Comparison of ENCODE assay signal across 31 cellular contexts in the genomic region with DNA sequence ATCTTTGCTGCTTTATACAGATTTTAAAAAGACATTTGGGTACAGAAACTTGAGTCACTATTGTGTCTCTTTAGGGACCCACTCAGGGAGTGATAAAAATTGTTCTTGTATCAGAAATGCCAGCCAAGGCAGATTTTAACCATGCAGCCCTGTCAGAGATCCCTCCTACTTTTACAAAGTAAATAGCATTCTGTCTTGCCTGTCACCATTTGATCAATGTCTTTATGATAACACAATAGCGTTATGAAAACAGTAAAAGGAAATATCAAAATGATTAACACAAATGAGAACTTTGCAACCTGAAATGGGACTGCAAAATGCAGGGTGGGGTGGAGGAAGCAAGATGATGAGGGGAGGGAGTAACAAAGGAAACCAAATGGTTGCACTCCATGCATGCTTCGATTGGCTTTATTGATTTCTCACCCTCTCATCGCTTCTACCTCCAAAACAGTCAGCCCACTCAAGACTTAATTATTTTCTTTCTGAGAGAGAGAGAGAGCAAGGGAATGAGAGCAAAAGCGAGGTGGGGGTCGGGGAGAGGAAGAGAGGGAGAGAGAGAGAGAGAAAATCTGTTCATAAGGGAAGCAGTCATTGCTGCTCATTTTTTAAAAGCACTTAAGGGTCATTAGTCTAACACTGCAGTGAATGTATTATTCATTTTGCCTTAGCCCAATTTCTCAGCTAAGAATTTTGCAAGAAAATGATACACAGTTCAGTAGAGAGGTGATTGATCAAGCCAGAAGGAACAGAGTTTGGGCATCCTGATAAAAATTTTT.
DNase-seq lines count a peak whose midpoint lies in the region; ATAC-seq, FAIRE-seq and TF ChIP-seq lines count a peak whose summit lies in the region.
"Had no signal": no experiment of that assay in that cellular context is flagged by ENCODE, and none has a peak within 500 bp of the region (broad histone marks: within the 10 kb centered on the region; RNA-seq: fewer than 3 reads in every experiment).

No MANE protein-coding gene starts in this region.

- TF ChIP-seq RAD21 in H1 (IDR thresholded peaks at IDR 0.05 in 1 of 2, conservative IDR thresholded peaks at IDR 0.05 in 1 of 2; ENCODE audit: low read depth in 2 of 2, low read length in 2 of 2) (no peak), neural cell (conservative IDR thresholded peaks at IDR 0.05) (no peak)

- H3K14ac ChIP-seq in H9 (ENCODE audit: insufficient read depth, low read length), result no peak overlapping the region
- no peak overlapping the region for H3K14ac ChIP-seq in H1 (ENCODE audit: insufficient read length)

- peaks cover 31 to 34% of the 10 kb centered on the region in 2 experiments for H3K4me1 Mint-ChIP-seq in H9
- H3K4me1 Mint-ChIP-seq in activated T-cell treated with anti-CD3 and anti-CD28 coated beads, Interleukin-2, amount 50 U/mL, for 24 hours (ENCODE audit: low read depth), result no peaks in the 10 kb centered on the region
- H3K4me1 Mint-ChIP-seq in CD8-positive, alpha-beta T cell (ENCODE audit: low read depth), result no peaks in the 10 kb centered on the region
- H3K4me1 Mint-ChIP-seq: activated naive CD8-positive, alpha-beta T cell treated with anti-CD3 and anti-CD28 coated beads, Interleukin-2, amount 50 U/mL, for 24 hours; B cell; CD8-positive, alpha-beta memory T cell; central memory CD8-positive, alpha-beta T cell; naive thymus-derived CD8-positive, alpha-beta T cell had no signal

- H3K9ac ChIP-seq in H9 (ENCODE audit: extremely low read depth, insufficient read length, low read length), result no peak overlapping the region
- no peak overlapping the region for H3K9ac ChIP-seq in H1 (replicated peaks in 1 of 4; ENCODE audit: extremely low read depth in 1 of 4, low read depth in 3 of 4, low read length in 3 of 4)
- H3K9ac ChIP-seq in neural cell (ENCODE audit: low read length), result no peak overlapping the region
- H3K9ac ChIP-seq: KMS-11, parathyroid adenoma had no signal

- no peak overlapping the region for H2BK12ac ChIP-seq in H9 (ENCODE audit: insufficient read length, low read depth, low read length)
- H2BK12ac ChIP-seq in H1 (ENCODE audit: low read depth, low read length), result no peak overlapping the region

- intact Hi-C loops in CD8-positive, alpha-beta T cell (cut with DNase I, micrococcal nuclease), result no loop called here

- H2BK120ac ChIP-seq in H9 (ENCODE audit: low read depth, low read length, poor library complexity, severe bottlenecking), result no peak overlapping the region
- no peak overlapping the region for H2BK120ac ChIP-seq in H1 (replicated peaks; ENCODE audit: low read depth, low read length)

- H4K91ac ChIP-seq in H9 (ENCODE audit: insufficient read length, low read depth, low read length) (no peak overlapping the region), H1 (replicated peaks; ENCODE audit: insufficient read length, low read length) (no peak overlapping the region)

- H3K9me3 ChIP-seq in H9 (ENCODE audit: control insufficient read depth, low read depth, low read length) (no peaks in the 10 kb centered on the region), H1 (ENCODE audit: insufficient read depth in 2 of 2, low read depth in 1 of 2, low read length in 1 of 2) (no peaks in the 10 kb centered on the region), neural cell (ENCODE audit: low read length) (no peaks in the 10 kb centered on the region)
- H3K9me3 ChIP-seq in CD8-positive, alpha-beta T cell (ENCODE audit: low read length), result no peaks in the 10 kb centered on the region
- H3K9me3 ChIP-seq: right lobe of liver, transverse colon had no signal

- H2AK5ac ChIP-seq in H9 (ENCODE audit: insufficient read length, low read length), result no peak overlapping the region
- no peak overlapping the region for H2AK5ac ChIP-seq in H1 (ENCODE audit: low read depth, low read length)

- peak overlapping the region in 2 of 3 experiments; percentile 13 to 57; a peak in 2 of 7 replicates for H3K27ac Mint-ChIP-seq in H9
- no peak overlapping the region for H3K27ac Mint-ChIP-seq in activated T-cell treated with anti-CD3 and anti-CD28 coated beads, Interleukin-2, amount 50 U/mL, for 24 hours
- H3K27ac Mint-ChIP-seq in CD8-positive, alpha-beta T cell, result no peak overlapping the region
- H3K27ac Mint-ChIP-seq: activated naive CD8-positive, alpha-beta T cell treated with anti-CD3 and anti-CD28 coated beads, Interleukin-2, amount 50 U/mL, for 24 hours; B cell; CD8-positive, alpha-beta memory T cell; naive thymus-derived CD8-positive, alpha-beta T cell; T-helper 2 cell treated with Interferon-gamma antibody and Interleukin-4, amounts not matched to agents 5 μg/mL and 100 μg/mL, for 36 hours had no signal

- H3K4ac ChIP-seq in H9 (ENCODE audit: low read depth, low read length), result no peak overlapping the region
- H3K4ac ChIP-seq in H1 (replicated peaks; ENCODE audit: insufficient read length, low read depth, low read length), result no peak overlapping the region

- TF ChIP-seq CTCF in H9 (conservative IDR thresholded peaks at IDR 0.05) (no peak), H1 (IDR thresholded peaks at IDR 0.05; ENCODE audit: control extremely low read depth in 1 of 3, insufficient read depth in 1 of 3, low read depth in 1 of 3, low read length in 3 of 3) (no peak), neural cell (IDR thresholded peaks at IDR 0.05; ENCODE audit: poor library complexity, severe bottlenecking) (no peak)
- no peak for TF ChIP-seq CTCF in CD8-positive, alpha-beta T cell (IDR thresholded peaks at IDR 0.05)

- POLR2A ChIA-PET in H1 (lab: Charles Lee; ENCODE audit: partially characterized antibody), result no interaction called here
- POLR2A ChIA-PET in CD8-positive, alpha-beta T cell (lab: Charles Lee), result no interaction called here

- peaks cover 0 to 9% (median 0%) of the 10 kb centered on the region in 3 experiments; a peak in 3 of 7 replicates for H3K36me3 Mint-ChIP-seq in H9 (ENCODE audit: insufficient read depth in 1 of 3, low read depth in 3 of 3)
- no peaks in the 10 kb centered on the region for H3K36me3 Mint-ChIP-seq in activated T-cell treated with anti-CD3 and anti-CD28 coated beads, Interleukin-2, amount 50 U/mL, for 24 hours (ENCODE audit: low read depth)
- H3K36me3 Mint-ChIP-seq in CD8-positive, alpha-beta T cell, result no peaks in the 10 kb centered on the region
- H3K36me3 Mint-ChIP-seq: CD8-positive, alpha-beta memory T cell; naive thymus-derived CD8-positive, alpha-beta T cell had no signal

- no peak overlapping the region for H2BK15ac ChIP-seq in H9 (ENCODE audit: low read depth, low read length)
- H2BK15ac ChIP-seq in H1 (ENCODE audit: low read length), result no peak overlapping the region

- H3K23ac ChIP-seq in H9 (ENCODE audit: insufficient read length, low read depth, low read length) (no peak overlapping the region), H1 (ENCODE audit: insufficient read length) (no peak overlapping the region)

- H3K79me1 ChIP-seq in H9 (ENCODE audit: insufficient read depth, low read depth, low read length, poor library complexity, severe bottlenecking) (no peaks in the 10 kb centered on the region), H1 (ENCODE audit: low read depth, low read length) (no peaks in the 10 kb centered on the region)

- TF ChIP-seq EP300 in H1 (IDR thresholded peaks at IDR 0.05; ENCODE audit: borderline replicate concordance in 1 of 2, low read depth in 2 of 2, low read length in 2 of 2) (no peak), neural cell (conservative IDR thresholded peaks at IDR 0.05; ENCODE audit: poor library complexity, severe bottlenecking) (peak; percentile 26)

- no peak overlapping the region for H3K18ac ChIP-seq in H9 (ENCODE audit: insufficient read length, low read depth, low read length)
- H3K18ac ChIP-seq in H1 (ENCODE audit: extremely low read depth, low read length), result no peak overlapping the region

- no peaks in the 10 kb centered on the region for H3K27me3 ChIP-seq in H9 (ENCODE audit: insufficient read depth, low read length)
- H3K27me3 ChIP-seq in H1 (replicated peaks in 1 of 4; ENCODE audit: control insufficient read depth in 3 of 4, extremely low read depth in 1 of 4, insufficient read depth in 3 of 4, low read length in 3 of 4), result no peaks in the 10 kb centered on the region
- no peaks in the 10 kb centered on the region for H3K27me3 ChIP-seq in neural cell (ENCODE audit: insufficient read depth, low read depth, low read length)
- H3K27me3 ChIP-seq in CD8-positive, alpha-beta T cell (ENCODE audit: insufficient read depth, low read length), result no peaks in the 10 kb centered on the region
- H3K27me3 ChIP-seq: right lobe of liver, transverse colon had no signal

- H2AFZ ChIP-seq in H9 (ENCODE audit: low read length) (peak overlapping the region; percentile 56), H1 (ENCODE audit: low read length) (0 out of 2 replicates have a peak overlapping the region, but pooled peaks have one; percentile 10), neural cell (ENCODE audit: low read depth, low read length) (no peak overlapping the region)
- H2AFZ ChIP-seq: parathyroid adenoma, PC-9 had no signal

- H4K8ac ChIP-seq in H9 (replicated peaks; ENCODE audit: insufficient read length, low read depth, low read length) (no peak overlapping the region), H1 (ENCODE audit: extremely low read depth, insufficient read depth, low read length) (no peak overlapping the region)

- no peak overlapping the region for H2BK20ac ChIP-seq in H9 (ENCODE audit: low read depth, low read length, poor library complexity, severe bottlenecking)
- H2BK20ac ChIP-seq in H1 (ENCODE audit: low read length), result no peak overlapping the region

- H3K4me2 ChIP-seq in H9 (ENCODE audit: insufficient read depth, insufficient read length, low read length) (no peak overlapping the region), H1 (ENCODE audit: insufficient read depth in 1 of 2, low read depth in 2 of 2, low read length in 2 of 2) (peak overlapping the region; percentile 19 to 33; a peak in 2 of 4 replicates), neural cell (ENCODE audit: low read length) (peak overlapping the region; percentile 3)
- H3K4me2 ChIP-seq: KMS-11, PC-9 had no signal

- H3K9me2 ChIP-seq in neural cell (ENCODE audit: insufficient read depth, low read length), result no peaks in the 10 kb centered on the region

- no peaks in the 10 kb centered on the region; the same call in 1 of the 2 replicates for H3K27me3 Mint-ChIP-seq in H9 (ENCODE audit: low read depth)
- no peaks in the 10 kb centered on the region for H3K27me3 Mint-ChIP-seq in activated T-cell treated with anti-CD3 and anti-CD28 coated beads, Interleukin-2, amount 50 U/mL, for 24 hours
- no peaks in the 10 kb centered on the region for H3K27me3 Mint-ChIP-seq in CD8-positive, alpha-beta T cell (ENCODE audit: low read depth)
- H3K27me3 Mint-ChIP-seq: activated naive CD8-positive, alpha-beta T cell treated with anti-CD3 and anti-CD28 coated beads, Interleukin-2, amount 50 U/mL, for 24 hours; B cell; CD8-positive, alpha-beta memory T cell; central memory CD8-positive, alpha-beta T cell had no signal

- WGBS in H9 (ENCODE audit: extremely low coverage, insufficient read length, low lambda C conversion rate), result no CpG with 5 or more reads among the region's 5 CpGs
- 53% methylated on average over 5 of the region's 5 CpGs; no CpG with 5 or more reads in 1 of the 2 experiments for WGBS in H1 (ENCODE audit: extremely low coverage in 1 of 2, insufficient coverage in 1 of 2, insufficient read length in 1 of 2, insufficient replicate concordance in 2 of 2, low coverage in 1 of 2, low lambda C conversion rate in 2 of 2, missing lambda C conversion rate in 1 of 2), 2 experiments

- DNase-seq in H9 (no peak), NCI-H146 treated with DMSO at 0.1 percent for 48 hours (lab: John Stamatoyannopoulos, UW; ENCODE audit: unreplicated experiment) (peak; percentile 51), H1 (ENCODE audit: low read depth in 1 of 2, low spot score in 2 of 2) (no peak), Kasumi-1 (lab: John Stamatoyannopoulos, UW) (no peak), pons (ENCODE audit: low spot score) (no peak)
- DNase-seq in activated T-cell treated with anti-CD3 and anti-CD28 coated beads, Interleukin-2, amount 50 U/mL, for 24 hours, result no peak
- DNase-seq in CD8-positive, alpha-beta T cell, result no peak
- DNase-seq: activated CD4-positive, alpha-beta T cell treated with anti-CD3 and anti-CD28 coated beads for 4 hours; activated naive CD8-positive, alpha-beta T cell treated with anti-CD3 and anti-CD28 coated beads, Interleukin-2, amount 50 U/mL, for 24 hours; activated T-cell treated with anti-CD3 and anti-CD28 coated beads, Interleukin-2, amount 50 U/mL, for 48 hours; CD8-positive, alpha-beta memory T cell; HCEC 1CT; midbrain; naive thymus-derived CD8-positive, alpha-beta T cell; NCI-H2029; NCI-H510A; NK-92 treated with Interleukin-12 subunit alpha and Interleukin-12 subunit beta, amount 100 ng/mL, for 24 hours; PC-9; right lobe of liver; Right ventricle myocardium superior; stimulated activated CD4-positive, alpha-beta T cell treated with anti-CD3 and anti-CD28 coated beads, Interleukin-2, amount 100 ng/mL, for 48 hours; transverse colon had no signal

- TF ChIP-seq POLR2A in H1 (IDR thresholded peaks at IDR 0.05; ENCODE audit: control extremely low read depth in 1 of 2, low read depth in 2 of 2, low read length in 2 of 2), result no peak

- no peak overlapping the region for H3T11ph ChIP-seq in H9 (ENCODE audit: low read length)

- no peak overlapping the region for H2BK5ac ChIP-seq in H9 (ENCODE audit: insufficient read length, low read length)
- no peak overlapping the region for H2BK5ac ChIP-seq in H1 (ENCODE audit: low read depth, low read length)

- CTCF ChIA-PET in H1 (lab: Charles Lee; ENCODE audit: partially characterized antibody), result interaction anchor here (0.7 to 1.0 kb wide), 2 partner anchors 8 to 572 kb away, joined by 3 read pairs; no protein-coding TSS in a partner anchor
- CTCF ChIA-PET in CD8-positive, alpha-beta T cell (lab: Charles Lee), result no interaction called here

- no peak for FAIRE-seq in H1 (lab: Jason Lieb, UNC)
- FAIRE-seq: G401.6, keratinocyte had no signal

- H3K27ac ChIP-seq in H9 (ENCODE audit: insufficient read length, low read depth, low read length), result no peak overlapping the region
- H3K27ac ChIP-seq in H1 (ENCODE audit: low read depth, low read length), result no peak overlapping the region
- H3K27ac ChIP-seq in neural cell (ENCODE audit: low read length), result peak overlapping the region; percentile 46
- no peak overlapping the region for H3K27ac ChIP-seq in CD8-positive, alpha-beta T cell (ENCODE audit: low read depth, low read length)
- H3K27ac ChIP-seq: KMS-11, parathyroid adenoma, PC-9, right lobe of liver, transverse colon, VCaP had no signal

- ATAC-seq in CD8-positive, alpha-beta T cell, result no peak
- ATAC-seq: activated naive CD8-positive, alpha-beta T cell treated with anti-CD3 and anti-CD28 coated beads, Interleukin-2, amount 50 U/mL, for 24 hours; naive thymus-derived CD8-positive, alpha-beta T cell; right lobe of liver had no signal

- H3K23me2 ChIP-seq in H9 (ENCODE audit: insufficient read length, low read depth, low read length, poor library complexity, severe bottlenecking) (no peaks in the 10 kb centered on the region), H1 (ENCODE audit: low read depth, low read length) (no peaks in the 10 kb centered on the region)

- H3K4me3 Mint-ChIP-seq in H9, result no peak overlapping the region; a peak in 2 of 5 replicates
- H3K4me3 Mint-ChIP-seq in activated T-cell treated with anti-CD3 and anti-CD28 coated beads, Interleukin-2, amount 50 U/mL, for 24 hours, result no peak overlapping the region
- no peak overlapping the region for H3K4me3 Mint-ChIP-seq in CD8-positive, alpha-beta T cell
- H3K4me3 Mint-ChIP-seq: activated naive CD8-positive, alpha-beta T cell treated with anti-CD3 and anti-CD28 coated beads, Interleukin-2, amount 50 U/mL, for 24 hours; B cell; CD8-positive, alpha-beta memory T cell; central memory CD8-positive, alpha-beta T cell; naive thymus-derived CD8-positive, alpha-beta T cell; T-helper 2 cell treated with Interferon-gamma antibody and Interleukin-4, amounts not matched to agents 5 μg/mL and 100 μg/mL, for 36 hours had no signal

- H3K56ac ChIP-seq in H9 (ENCODE audit: insufficient read length, low read depth, low read length), result no peak overlapping the region
- no peak overlapping the region for H3K56ac ChIP-seq in H1 (replicated peaks; ENCODE audit: insufficient read length, low read depth, low read length)

- peaks cover 4% of the 10 kb centered on the region for H3F3A ChIP-seq in neural cell (ENCODE audit: insufficient read depth, low read length, poor library complexity, severe bottlenecking)

- H4K5ac ChIP-seq in H9 (ENCODE audit: insufficient read length, low read depth, low read length) (no peak overlapping the region), H1 (ENCODE audit: insufficient read length, low read depth, low read length) (no peak overlapping the region)

- peaks cover 4% of the 10 kb centered on the region for H3K4me1 ChIP-seq in H9 (ENCODE audit: insufficient read depth, low read length)
- peaks cover 0 to 16% (median 4%) of the 10 kb centered on the region in 4 experiments; a peak in 3 of 7 replicates for H3K4me1 ChIP-seq in H1 (replicated peaks in 1 of 4; ENCODE audit: control insufficient read depth in 3 of 4, insufficient read depth in 4 of 4, low read length in 3 of 4)
- H3K4me1 ChIP-seq in CD8-positive, alpha-beta T cell (ENCODE audit: insufficient read depth, low read length), result no peaks in the 10 kb centered on the region
- H3K4me1 ChIP-seq: parathyroid adenoma, right lobe of liver, transverse colon had no signal

- no peaks in the 10 kb centered on the region for H4K20me1 ChIP-seq in H9 (ENCODE audit: control insufficient read depth, insufficient read depth, insufficient read length)
- H4K20me1 ChIP-seq in H1 (replicated peaks in 1 of 2; ENCODE audit: control insufficient read depth in 1 of 2, insufficient read depth in 2 of 2, low read length in 2 of 2), result no peaks in the 10 kb centered on the region
- no peaks in the 10 kb centered on the region for H4K20me1 ChIP-seq in neural cell (ENCODE audit: insufficient read depth)

- H3K36me3 ChIP-seq in H1 (ENCODE audit: control insufficient read depth in 2 of 4, insufficient read depth in 4 of 4, low read length in 3 of 4) (no peaks in the 10 kb centered on the region), neural cell (ENCODE audit: insufficient read depth, low read length) (no peaks in the 10 kb centered on the region)
- H3K36me3 ChIP-seq in CD8-positive, alpha-beta T cell (ENCODE audit: insufficient read depth, low read length), result no peaks in the 10 kb centered on the region
- H3K36me3 ChIP-seq: right lobe of liver, transverse colon had no signal

- H3K4me3 ChIP-seq in H1 (ENCODE audit: extremely low read depth in 1 of 4, insufficient read depth in 2 of 4, low read depth in 3 of 4, low read length in 4 of 4), result peak overlapping the region in 1 of 4 experiments; percentile 9; a peak in 1 of 8 replicates
- no peak overlapping the region for H3K4me3 ChIP-seq in neural cell (ENCODE audit: low read length)
- H3K4me3 ChIP-seq in CD8-positive, alpha-beta T cell (ENCODE audit: low read depth, low read length), result no peak overlapping the region
- H3K4me3 ChIP-seq: PC-9, right lobe of liver, transverse colon had no signal

- peaks cover 4 to 6% of the 10 kb centered on the region in 2 experiments; a peak in 4 of 5 replicates for H3K9me3 Mint-ChIP-seq in H9
- peaks cover 5% of the 10 kb centered on the region for H3K9me3 Mint-ChIP-seq in activated T-cell treated with anti-CD3 and anti-CD28 coated beads, Interleukin-2, amount 50 U/mL, for 24 hours
- no peaks in the 10 kb centered on the region for H3K9me3 Mint-ChIP-seq in CD8-positive, alpha-beta T cell
- H3K9me3 Mint-ChIP-seq: activated naive CD8-positive, alpha-beta T cell treated with anti-CD3 and anti-CD28 coated beads, Interleukin-2, amount 50 U/mL, for 24 hours; T-helper 2 cell treated with Interferon-gamma antibody and Interleukin-4, amounts not matched to agents 5 μg/mL and 100 μg/mL, for 36 hours had no signal

- H3K79me2 ChIP-seq in H9 (ENCODE audit: insufficient read depth, low read length) (no peaks in the 10 kb centered on the region), H1 (ENCODE audit: control insufficient read depth in 1 of 2, insufficient read depth in 2 of 2, low read length in 2 of 2) (no peaks in the 10 kb centered on the region), neural cell (replicated peaks; ENCODE audit: insufficient read depth, low read length) (no peaks in the 10 kb centered on the region)
- H3K79me2 ChIP-seq: parathyroid adenoma had no signal

Comparison
In these comparisons a context has a peak if more than half of its experiments do, and no peak if none do; other contexts are left out.
1. H3K27ac Mint-ChIP-seq: peak in H9 (2 of 3); none in activated T-cell treated with anti-CD3 and anti-CD28 coated beads, Interleukin-2, amount 50 U/mL, for 24 hours (single experiment) and CD8-positive, alpha-beta T cell (single experiment).